ENCODE assay signal across 8 cellular contexts in the genomic region with DNA sequence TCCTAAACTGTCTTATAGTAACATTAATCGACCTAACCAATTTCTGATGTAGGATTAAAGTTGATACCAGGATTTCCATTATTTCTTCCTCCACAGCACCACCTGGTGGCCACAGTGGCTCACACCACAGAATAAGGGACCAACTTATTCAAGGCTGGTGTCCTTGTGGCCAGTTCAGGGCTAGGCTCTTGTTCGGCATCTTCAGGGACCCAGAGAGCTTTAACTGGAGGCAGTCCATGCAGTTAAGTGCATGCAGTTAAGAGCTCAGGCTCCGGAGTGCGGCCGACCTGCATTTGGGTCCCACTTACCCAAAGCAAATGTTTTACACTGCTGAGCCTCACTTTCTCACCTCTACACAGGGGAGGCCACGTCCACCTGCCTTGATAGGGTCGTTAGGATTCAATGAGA. TPM values are rescaled to one million over a fixed set of nuclear protein-coding genes. Genes with fewer than 3 reads are reported as not detected.
DNase-seq lines count a peak whose midpoint lies in the region; ATAC-seq, FAIRE-seq and TF ChIP-seq lines count a peak whose summit lies in the region.

No MANE protein-coding gene starts in this region.

- H3K27ac ChIP-seq in HEK293 (ENCODE audit: extremely low read depth, low read depth, low read length), result no peak overlapping the region
- H3K27ac ChIP-seq in colonic mucosa, result no peak overlapping the region
- no peak overlapping the region for H3K27ac ChIP-seq in HepG2 (ENCODE audit: extremely low read length, insufficient read depth, low read length)

- TF ChIP-seq RAD21 in HepG2 (CRISPR knock-in tag; IDR thresholded peaks at IDR 0.05), result peak; percentile 53; the same call in 1 of the 2 replicates

- H3K4me3 Mint-ChIP-seq in activated CD4-positive, alpha-beta T cell treated with anti-CD3 and anti-CD28 coated beads, Interleukin-2, amount 10 ng/mL, durations not matched to agents 24 days and 14 days, result no peak overlapping the region

- WGBS in HepG2 (ENCODE audit: low lambda C conversion rate), result 66% methylated on average over 4 of the region's 7 CpGs

- no peak overlapping the region for H3K4me3 ChIP-seq in BJ (ENCODE audit: low read depth, low read length)
- no peak overlapping the region for H3K4me3 ChIP-seq in HEK293 (ENCODE audit: low read depth, low read length)
- H3K4me3 ChIP-seq in colonic mucosa, result no peak overlapping the region
- H3K4me3 ChIP-seq in HepG2 (replicated peaks in 1 of 3; ENCODE audit: insufficient read depth in 1 of 3, low read depth in 2 of 3, low read length in 3 of 3), result no peak overlapping the region

- TF ChIP-seq CTCF in BJ (IDR thresholded peaks at IDR 0.05; ENCODE audit: insufficient read depth, low read depth, low read length) (peak; percentile 85), HEK293 (tag by site-specific recombination; IDR thresholded peaks at IDR 0.05) (peak; percentile 83), colonic mucosa (IDR thresholded peaks at IDR 0.05) (peak; percentile 85), HepG2 (CRISPR knock-in tag; IDR thresholded peaks at IDR 0.05) (peak; percentile 87)

- H3K4me1 Mint-ChIP-seq in activated CD4-positive, alpha-beta T cell treated with anti-CD3 and anti-CD28 coated beads, Interleukin-2, amount 10 ng/mL, durations not matched to agents 24 days and 14 days, result peaks cover 14% of the 10 kb centered on the region

- in situ Hi-C loops in HepG2 (cut with HindIII; ENCODE audit: extremely low pct_ligation_motif_present, low pct_unique_long_range_greater_than_20kb), result loop anchor here (5.0 to 10.0 kb wide), 2 partner anchors 109 to 382 kb away; no protein-coding TSS in a partner anchor

- H3K4me1 ChIP-seq in HEK293 (ENCODE audit: control insufficient read depth, insufficient read depth, low read length) (peaks cover 19% of the 10 kb centered on the region), colonic mucosa (no peaks in the 10 kb centered on the region), HepG2 (ENCODE audit: insufficient read depth, low read length) (no peaks in the 10 kb centered on the region)

- H3K27ac Mint-ChIP-seq in activated CD4-positive, alpha-beta T cell treated with anti-CD3 and anti-CD28 coated beads, Interleukin-2, amount 10 ng/mL, durations not matched to agents 24 days and 14 days, result peak overlapping the region; percentile 77

- H3K9ac ChIP-seq in colonic mucosa (ENCODE audit: low read depth in 2 of 2, low read length in 2 of 2) (no peak overlapping the region), HepG2 (ENCODE audit: insufficient read depth, low read depth, low read length) (no peak overlapping the region)

- H3K4me2 ChIP-seq in HepG2 (ENCODE audit: low read depth, low read length), result no peak overlapping the region

- intact Hi-C loops in activated CD4-positive, alpha-beta T cell treated with anti-CD3 and anti-CD28 coated beads, Interleukin-2, amount 10 ng/mL, durations not matched to agents 24 days and 14 days (cut with micrococcal nuclease), result loop anchor here (1.0 to 10.0 kb wide), 3 partner anchors 58 to 382 kb away; no protein-coding TSS in a partner anchor
- intact Hi-C loops in colonic mucosa (cut with DNase I) (loop anchor here (2.0 to 10.0 kb wide), 2 partner anchors 108 to 382 kb away; no protein-coding TSS in a partner anchor), HepG2 (cut with micrococcal nuclease; ENCODE audit: unreplicated experiment) (no loop called here)

- no peaks in the 10 kb centered on the region for H3K9me3 Mint-ChIP-seq in activated CD4-positive, alpha-beta T cell treated with anti-CD3 and anti-CD28 coated beads, Interleukin-2, amount 10 ng/mL, durations not matched to agents 24 days and 14 days

- no peaks in the 10 kb centered on the region for H4K20me1 ChIP-seq in HepG2 (ENCODE audit: insufficient read depth, low read length)

- H3K27me3 ChIP-seq in BJ (ENCODE audit: control insufficient read depth, insufficient read depth, low read length), result no peaks in the 10 kb centered on the region
- no peaks in the 10 kb centered on the region for H3K27me3 ChIP-seq in colonic mucosa
- no peaks in the 10 kb centered on the region for H3K27me3 ChIP-seq in HepG2 (ENCODE audit: control insufficient read depth in 1 of 2, insufficient read depth in 2 of 2, low read length in 2 of 2)

- H2AFZ ChIP-seq in HepG2 (ENCODE audit: low read length), result no peak overlapping the region

- CTCF ChIA-PET in BJ (lab: Yijun Ruan, JAX) (interaction anchor here (0.6 to 16.7 kb wide), 12 partner anchors 9 to 587 kb away, joined by 3 to 344 read pairs (median 4); no protein-coding TSS in a partner anchor), HEK293 (lab: Yijun Ruan, JAX) (interaction anchor here (0.6 to 6.3 kb wide), 19 partner anchors 9 to 1146 kb away, joined by 3 to 156 read pairs (median 4); no protein-coding TSS in a partner anchor), HepG2 (lab: Yijun Ruan, JAX; ENCODE audit: low intra/inter-chr PET ratio, low total read pairs) (interaction anchor here (0.8 to 2.6 kb wide), 2 partner anchors 104 to 109 kb away, joined by 3 to 29 read pairs; no protein-coding TSS in a partner anchor)

- TF ChIP-seq POLR2A in HepG2 (IDR thresholded peaks at IDR 0.05; ENCODE audit: insufficient read depth in 1 of 2, low read depth in 2 of 2, low read length in 2 of 2), result no peak

- no peaks in the 10 kb centered on the region for H3K27me3 Mint-ChIP-seq in activated CD4-positive, alpha-beta T cell treated with anti-CD3 and anti-CD28 coated beads, Interleukin-2, amount 10 ng/mL, durations not matched to agents 24 days and 14 days

- no peaks in the 10 kb centered on the region for H3K9me3 ChIP-seq in HEK293 (ENCODE audit: control insufficient read depth, insufficient read depth, low read depth, low read length)
- H3K9me3 ChIP-seq in colonic mucosa, result no peaks in the 10 kb centered on the region
- H3K9me3 ChIP-seq in HepG2 (ENCODE audit: low read length), result no peaks in the 10 kb centered on the region

- H3K79me2 ChIP-seq in HepG2 (ENCODE audit: insufficient read depth, low read length), result no peaks in the 10 kb centered on the region

- peak; percentile 77 for FAIRE-seq in HepG2 (lab: Jason Lieb, UNC)

- no TSS peak for BruUV-seq in HepG2 (replicated peaks; lab: Mats Ljungman, UMichigan)

- POLR2A ChIA-PET in BJ (lab: Charles Lee), result no interaction called here
- POLR2A ChIA-PET in HEK293 (lab: Yijun Ruan, JAX), result no interaction called here
- POLR2A ChIA-PET in HepG2 (lab: Yijun Ruan, JAX), result no interaction called here

- peak; percentile 97 for ATAC-seq in HepG2

- H3K36me3 Mint-ChIP-seq in activated CD4-positive, alpha-beta T cell treated with anti-CD3 and anti-CD28 coated beads, Interleukin-2, amount 10 ng/mL, durations not matched to agents 24 days and 14 days (ENCODE audit: low read depth), result peaks cover 81% of the 10 kb centered on the region

- no peak for TF ChIP-seq EP300 in HepG2 (IDR thresholded peaks at IDR 0.05; ENCODE audit: low read depth in 2 of 2, low read length in 2 of 2)
- TF ChIP-seq EP300 in HepG2 (CRISPR knock-in tag; IDR thresholded peaks at IDR 0.05; ENCODE audit: borderline replicate concordance), result no peak

- DNase-seq in BJ (ENCODE audit: low read depth), result no peak
- DNase-seq in NCI-H524 treated with DMSO at 0.1 percent for 48 hours (lab: John Stamatoyannopoulos, UW), result peak; percentile 40
- DNase-seq in activated CD4-positive, alpha-beta T cell treated with anti-CD3 and anti-CD28 coated beads, Interleukin-2, amount 10 ng/mL, durations not matched to agents 24 days and 14 days, result peak; percentile 94
- peak; percentile 85 for DNase-seq in colonic mucosa
- peak; percentile 58 for DNase-seq in HepG2 (ENCODE audit: low spot score)
- DNase-seq in stimulated activated CD4-positive, alpha-beta T cell treated with anti-CD3 and anti-CD28 coated beads, TNF-alpha, amount 100 ng/mL, for 24 hours (ENCODE audit: low read depth in 3 of 3), result peak; percentile 70 to 76 (median 72)
- DNase-seq in NCI-H1048 (lab: John Stamatoyannopoulos, UW), result no peak

- H3K36me3 ChIP-seq in BJ (ENCODE audit: control insufficient read depth, insufficient read depth, low read length) (no peaks in the 10 kb centered on the region), HEK293 (ENCODE audit: control insufficient read depth in 2 of 2, insufficient read depth in 1 of 2, low read length in 2 of 2) (peaks cover 5 to 46% of the 10 kb centered on the region in 2 experiments; a peak in 2 of 3 replicates), colonic mucosa (peaks cover 8% of the 10 kb centered on the region), HepG2 (replicated peaks in 1 of 2; ENCODE audit: control insufficient read depth in 1 of 2, insufficient read depth in 2 of 2, low read length in 2 of 2) (peaks cover 10 to 48% of the 10 kb centered on the region in 2 experiments; a peak in 4 of 5 replicates)

TF ChIP-seq in HEK293, 187 proteins besides CTCF, POLR2A, EP300 and RAD21 (continues in another document):
- TF ChIP-seq ZBTB48 (tag by site-specific recombination; IDR thresholded peaks at IDR 0.05), result peak; percentile 76

RNA-seq across cellular contexts. Expression of a gene that starts 42.0 kb away (rescaled TPM):
- polyA plus RNA-seq in BJ (2011; rRNA removed) (0.20 and 0.45 TPM in 2 replicates), HepG2 (2011; rRNA removed) (not detected in 2 replicates)
- 0.71 and 0.98 TPM in 2 replicates for polyA minus RNA-seq in BJ (2011; rRNA and poly(A)+ RNA removed)
- total RNA-seq in activated CD4-positive, alpha-beta T cell treated with anti-CD3 and anti-CD28 coated beads, Interleukin-2, amount 10 ng/mL, durations not matched to agents 24 days and 14 days, result 4.6 and 4.9 TPM in 2 replicates
- total RNA-seq in colonic mucosa (under 1 TPM; 0.37 to 0.66 TPM), HepG2 (2016; rRNA removed; fragmentation: Illumina TruSeq; extraction: Trizol) (not detected in 2 replicates)
- not detected in 2 replicates for total RNA-seq in HepG2 (2016; cell fraction: cytosol; rRNA removed; fragmentation: Illumina TruSeq; extraction: Trizol; ENCODE audit: low read depth)
- total RNA-seq in HepG2 (2016; cell fraction: insoluble cytoplasmic fraction; rRNA removed; fragmentation: Illumina TruSeq; extraction: Trizol), result 0.11 TPM in 1 of 2 replicates, not detected in the other
- 0.41 TPM in 1 of 2 replicates, not detected in the other for total RNA-seq in HepG2 (2016; cell fraction: membrane; rRNA removed; fragmentation: Illumina TruSeq; extraction: Trizol)
- total RNA-seq in HepG2 (2016; cell fraction: nucleus; rRNA removed; fragmentation: Illumina TruSeq; extraction: Trizol), result not detected in 2 replicates
- not detected in 2 replicates for polyA plus RNA-seq in HepG2 (2011; cell fraction: cytosol; rRNA removed)
- 0.16 TPM in 1 of 2 replicates, not detected in the other for polyA plus RNA-seq in HepG2 (2011; cell fraction: nucleus; rRNA removed)
- polyA plus RNA-seq in HepG2 (2012), result 0.17 and 0.20 TPM in 2 replicates
- not detected in 2 replicates for polyA plus RNA-seq in HepG2 (2016; cell fraction: cytosol; fragmentation: Illumina TruSeq; extraction: Trizol; ENCODE audit: low read depth)
- not detected in 2 replicates for polyA plus RNA-seq in HepG2 (2016; cell fraction: insoluble cytoplasmic fraction; fragmentation: Illumina TruSeq; extraction: Trizol; ENCODE audit: low read depth)
- not detected in 2 replicates for polyA plus RNA-seq in HepG2 (2016; cell fraction: membrane; fragmentation: Illumina TruSeq; extraction: Trizol; ENCODE audit: low read depth)
- polyA plus RNA-seq in HepG2 (2016; cell fraction: nucleus; fragmentation: Illumina TruSeq; extraction: Trizol; ENCODE audit: insufficient read depth, low read depth), result not detected in 2 replicates
- 0.10 and 0.19 TPM in 2 replicates for polyA minus RNA-seq in HepG2 (2011; rRNA and poly(A)+ RNA removed; ENCODE audit: low replicate concordance)
- polyA minus RNA-seq in HepG2 (2011; cell fraction: cytosol; rRNA and poly(A)+ RNA removed), result not detected in 2 replicates
- not detected in 2 replicates for polyA minus RNA-seq in HepG2 (2011; cell fraction: nucleus; rRNA and poly(A)+ RNA removed)

Comparison
In these comparisons a context has a peak if more than half of its experiments do, and no peak if none do; other contexts are left out.
1. DNase-seq: peak in NCI-H524 treated with DMSO at 0.1 percent for 48 hours (single experiment), activated CD4-positive, alpha-beta T cell treated with anti-CD3 and anti-CD28 coated beads, Interleukin-2, amount 10 ng/mL, durations not matched to agents 24 days and 14 days (single experiment), colonic mucosa (single experiment), HepG2 (single experiment) and stimulated activated CD4-positive, alpha-beta T cell treated with anti-CD3 and anti-CD28 coated beads, TNF-alpha, amount 100 ng/mL, for 24 hours (3 of 3); none in BJ (single experiment) and NCI-H1048 (single experiment).
2. Peak in every context shown above with its lines, with median percentiles within 50 percentile points of each other: CTCF ChIP-seq.